In the genomic region with DNA sequence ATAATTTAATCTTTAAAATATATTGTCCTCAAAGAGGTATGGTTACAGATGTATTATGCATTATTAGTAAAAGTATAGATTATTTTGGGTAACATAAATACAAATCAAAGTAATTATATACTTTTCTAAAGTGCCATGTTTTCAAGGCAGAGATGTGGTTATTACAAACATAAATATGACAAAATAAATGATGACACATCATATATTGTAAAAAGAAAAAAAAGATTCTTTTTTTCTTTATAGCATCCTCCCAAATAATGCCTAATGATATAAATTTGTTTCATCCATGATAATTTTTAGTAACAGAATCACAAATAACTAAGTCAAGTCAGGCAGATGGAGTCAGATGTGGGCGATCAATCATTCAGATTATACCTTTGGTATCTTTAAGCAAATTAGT, we compare ENCODE assay signal across 29 cellular contexts. TPM values are rescaled to one million over a fixed set of nuclear protein-coding genes. Genes with fewer than 3 reads are reported as not detected.
"Had no signal": no experiment of that assay in that cellular context is flagged by ENCODE, and none has a peak within 500 bp of the region (broad histone marks: within the 10 kb centered on the region; RNA-seq: fewer than 3 reads in every experiment).

No MANE protein-coding gene starts in this region.

- ATAC-seq: activated CD4-positive, alpha-beta T cell treated with anti-CD3 and anti-CD28 coated beads for 36 hours; activated CD4-positive, CD25-positive, alpha-beta regulatory T cell treated with anti-CD3 and anti-CD28 coated beads, Interleukin-2, amount 50 U/mL, for 24 hours; activated naive CD8-positive, alpha-beta T cell treated with anti-CD3 and anti-CD28 coated beads, Interleukin-2, amount 50 U/mL, for 24 hours; activated T-cell treated with anti-CD3 and anti-CD28 coated beads, Interleukin-2, amount 50 U/mL, for 4 hours; WTC11 had no signal

- H3K9me3 ChIP-seq: MG63, SJSA1, SK-N-SH had no signal

- DNase-seq: activated CD4-positive, alpha-beta memory T cell treated with anti-CD3 and anti-CD28 coated beads for 36 hours; activated CD4-positive, alpha-beta T cell treated with anti-CD3 and anti-CD28 coated beads for 36 hours; activated CD4-positive, alpha-beta T cell treated with anti-CD3 and anti-CD28 coated beads, Interleukin-2, amount 10 ng/mL, durations not matched to agents 7 days and 5 days; activated CD8-positive, alpha-beta memory T cell treated with anti-CD3 and anti-CD28 coated beads, Interleukin-2, amount 50 U/mL, for 4 hours; activated effector memory CD4-positive, alpha-beta T cell treated with Interleukin-2 at 50 U/mL for 16 hours; activated naive CD4-positive, alpha-beta T cell treated with anti-CD3 and anti-CD28 coated beads, Interleukin-2, amount 10 ng/mL, durations not matched to agents 7 days and 5 days; activated naive CD8-positive, alpha-beta T cell treated with anti-CD3 and anti-CD28 coated beads, Interleukin-2, amount 50 U/mL, for 24 hours; activated T-cell treated with anti-CD3 and anti-CD28 coated beads for 4 hours; activated T-cell treated with anti-CD3 and anti-CD28 coated beads, Interleukin-2, amount 50 U/mL, for 4 hours; anterior cingulate cortex; caudate nucleus; cerebellar nuclear complex; MG63; NCI-H1048; NCI-H1436 treated with DMSO at 0.1 percent for 48 hours; NCI-H1694 treated with DMSO at 0.1 percent for 48 hours; NCI-H2029; NCI-H2171; NCI-H510A; NCI-H526; NCI-H748 treated with DMSO at 0.1 percent for 48 hours; PC-9; SHP77 treated with DMSO at 0.1 percent for 48 hours; SK-N-SH had no signal

- H3K4me3 ChIP-seq: MG63, PC-9, SJSA1 had no signal

- FAIRE-seq: bronchial epithelial cell had no signal

- H3K27ac ChIP-seq: PC-9, SJSA1 had no signal

- H3K36me3 ChIP-seq: SJSA1 had no signal

- H3K9ac ChIP-seq: SK-N-SH had no signal

- H3K4me2 ChIP-seq: PC-9, SK-N-SH had no signal

- H3K27me3 ChIP-seq: MG63, SJSA1 had no signal

- H2AFZ ChIP-seq: PC-9 had no signal

RNA-seq across cellular contexts. Expression of gene SEMA3C, which starts 29.3 kb away (rescaled TPM):
- total RNA-seq: activated CD4-positive, alpha-beta memory T cell treated with anti-CD3 and anti-CD28 coated beads for 36 hours; activated CD4-positive, alpha-beta T cell treated with anti-CD3 and anti-CD28 coated beads for 36 hours; activated CD4-positive, alpha-beta T cell treated with anti-CD3 and anti-CD28 coated beads, Interleukin-2, amount 10 ng/mL, durations not matched to agents 7 days and 5 days; OCI-LY7 had no signal
